ENCODE assay signal across 1 cellular context in the genomic region with DNA sequence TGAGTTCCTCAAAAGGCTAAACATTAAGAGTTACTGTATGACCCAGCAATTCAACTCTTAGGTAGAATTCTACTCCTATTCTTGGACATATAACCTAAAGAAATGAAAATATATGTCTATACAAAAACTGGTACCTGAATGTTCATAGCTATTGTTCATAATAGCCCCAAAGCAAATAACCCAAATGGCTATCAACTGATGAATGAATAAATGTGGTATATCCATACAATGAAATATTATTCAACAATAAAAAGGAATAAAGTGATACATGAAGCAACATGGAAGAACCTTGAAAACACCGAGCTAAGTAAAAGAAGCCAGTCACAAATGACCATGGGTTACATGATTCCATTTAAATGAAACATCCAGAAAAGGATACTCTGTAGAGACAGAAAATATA.
TF ChIP-seq lines count a peak whose summit lies in the region.

No MANE protein-coding gene starts in this region.

TF ChIP-seq in SK-N-SH, 30 proteins besides CTCF, POLR2A, EP300 and RAD21 (continued from another document):
- TF ChIP-seq, protein P1, sequence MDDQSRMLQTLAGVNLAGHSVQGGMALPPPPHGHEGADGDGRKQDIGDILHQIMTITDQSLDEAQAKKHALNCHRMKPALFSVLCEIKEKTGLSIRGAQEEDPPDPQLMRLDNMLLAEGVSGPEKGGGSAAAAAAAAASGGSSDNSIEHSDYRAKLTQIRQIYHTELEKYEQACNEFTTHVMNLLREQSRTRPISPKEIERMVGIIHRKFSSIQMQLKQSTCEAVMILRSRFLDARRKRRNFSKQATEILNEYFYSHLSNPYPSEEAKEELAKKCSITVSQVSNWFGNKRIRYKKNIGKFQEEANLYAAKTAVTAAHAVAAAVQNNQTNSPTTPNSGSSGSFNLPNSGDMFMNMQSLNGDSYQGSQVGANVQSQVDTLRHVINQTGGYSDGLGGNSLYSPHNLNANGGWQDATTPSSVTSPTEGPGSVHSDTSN (IDR thresholded peaks at IDR 0.05): no peak
